Comparison of ENCODE assay signal across 1 cellular context in the genomic region with DNA sequence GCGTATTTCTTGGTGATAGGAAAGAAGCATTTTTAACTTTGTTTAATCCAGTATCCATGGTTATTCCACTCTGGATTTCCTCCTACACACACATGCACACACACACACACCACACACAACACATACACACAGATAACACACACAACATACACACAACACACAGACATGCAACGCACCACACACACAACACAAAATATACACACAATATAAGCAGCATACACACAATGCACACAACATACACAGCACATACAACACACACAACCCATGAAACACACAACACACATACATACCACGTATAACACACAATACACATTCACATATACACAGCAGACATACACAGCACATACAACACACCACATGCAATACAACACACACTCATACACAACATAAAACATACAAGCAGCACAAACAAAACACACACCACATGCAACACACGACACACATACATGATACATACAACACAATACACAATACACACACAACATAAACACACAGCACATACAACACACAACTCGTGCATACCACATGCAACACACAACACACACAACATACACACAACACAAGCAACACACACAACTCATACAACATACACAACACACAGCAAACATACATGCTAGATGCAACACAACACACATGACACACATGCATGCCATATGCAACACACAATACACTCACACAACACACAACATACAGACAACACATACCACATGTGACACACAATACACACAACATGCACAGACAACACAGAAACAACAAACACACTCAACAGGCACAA.
TF ChIP-seq lines count a peak whose summit lies in the region.

No MANE protein-coding gene starts in this region.

TF ChIP-seq in H1, 55 proteins besides CTCF, POLR2A, EP300 and RAD21:
- TF ChIP-seq CBX5 (IDR thresholded peaks at IDR 0.05; ENCODE audit: low read depth, low read length) (no peak), SP4 (IDR thresholded peaks at IDR 0.05; ENCODE audit: low read length) (no peak), PHF8 (conservative IDR thresholded peaks at IDR 0.05; ENCODE audit: low read depth, low read length) (no peak), EZH2 (IDR thresholded peaks at IDR 0.05; ENCODE audit: low read depth, low read length, severe bottlenecking) (no peak), CHD1 (IDR thresholded peaks at IDR 0.05; ENCODE audit: low read depth, low read length) (no peak), EGR1 (IDR thresholded peaks at IDR 0.05; ENCODE audit: borderline replicate concordance, low read depth, low read length) (no peak), SIN3A (conservative IDR thresholded peaks at IDR 0.05 in 1 of 2, IDR thresholded peaks at IDR 0.05 in 1 of 2; ENCODE audit: low read depth in 1 of 2, low read length in 2 of 2) (no peak), CEBPB (IDR thresholded peaks at IDR 0.05; ENCODE audit: low read depth, low read length) (no peak), KDM4A (IDR thresholded peaks at IDR 0.05; ENCODE audit: low read depth, low read length, severe bottlenecking) (no peak), TAF1 (IDR thresholded peaks at IDR 0.05; ENCODE audit: low read depth, low read length) (no peak), KDM1A (IDR thresholded peaks at IDR 0.05; ENCODE audit: borderline replicate concordance, low read length) (no peak), SP1 (IDR thresholded peaks at IDR 0.05; ENCODE audit: low read depth, low read length) (no peak), GABPA (IDR thresholded peaks at IDR 0.05; ENCODE audit: borderline replicate concordance, insufficient read depth, low read length) (no peak), GTF2F1 (IDR thresholded peaks at IDR 0.05; ENCODE audit: borderline replicate concordance, low read depth, low read length) (no peak), SRF (IDR thresholded peaks at IDR 0.05; ENCODE audit: low read depth, low read length) (no peak), RBBP5 (IDR thresholded peaks at IDR 0.05; ENCODE audit: borderline replicate concordance, low read depth, low read length) (no peak)
- TF ChIP-seq, protein P1, sequence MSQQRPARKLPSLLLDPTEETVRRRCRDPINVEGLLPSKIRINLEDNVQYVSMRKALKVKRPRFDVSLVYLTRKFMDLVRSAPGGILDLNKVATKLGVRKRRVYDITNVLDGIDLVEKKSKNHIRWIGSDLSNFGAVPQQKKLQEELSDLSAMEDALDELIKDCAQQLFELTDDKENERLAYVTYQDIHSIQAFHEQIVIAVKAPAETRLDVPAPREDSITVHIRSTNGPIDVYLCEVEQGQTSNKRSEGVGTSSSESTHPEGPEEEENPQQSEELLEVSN (IDR thresholded peaks at IDR 0.05) = no peak
- TF ChIP-seq, protein P2, sequence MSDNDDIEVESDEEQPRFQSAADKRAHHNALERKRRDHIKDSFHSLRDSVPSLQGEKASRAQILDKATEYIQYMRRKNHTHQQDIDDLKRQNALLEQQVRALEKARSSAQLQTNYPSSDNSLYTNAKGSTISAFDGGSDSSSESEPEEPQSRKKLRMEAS (IDR thresholded peaks at IDR 0.05) = no peak
- TF ChIP-seq, protein P3, sequence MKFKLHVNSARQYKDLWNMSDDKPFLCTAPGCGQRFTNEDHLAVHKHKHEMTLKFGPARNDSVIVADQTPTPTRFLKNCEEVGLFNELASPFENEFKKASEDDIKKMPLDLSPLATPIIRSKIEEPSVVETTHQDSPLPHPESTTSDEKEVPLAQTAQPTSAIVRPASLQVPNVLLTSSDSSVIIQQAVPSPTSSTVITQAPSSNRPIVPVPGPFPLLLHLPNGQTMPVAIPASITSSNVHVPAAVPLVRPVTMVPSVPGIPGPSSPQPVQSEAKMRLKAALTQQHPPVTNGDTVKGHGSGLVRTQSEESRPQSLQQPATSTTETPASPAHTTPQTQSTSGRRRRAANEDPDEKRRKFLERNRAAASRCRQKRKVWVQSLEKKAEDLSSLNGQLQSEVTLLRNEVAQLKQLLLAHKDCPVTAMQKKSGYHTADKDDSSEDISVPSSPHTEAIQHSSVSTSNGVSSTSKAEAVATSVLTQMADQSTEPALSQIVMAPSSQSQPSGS (IDR thresholded peaks at IDR 0.05; ENCODE audit: low read length) = no peak
